In the genomic region with DNA sequence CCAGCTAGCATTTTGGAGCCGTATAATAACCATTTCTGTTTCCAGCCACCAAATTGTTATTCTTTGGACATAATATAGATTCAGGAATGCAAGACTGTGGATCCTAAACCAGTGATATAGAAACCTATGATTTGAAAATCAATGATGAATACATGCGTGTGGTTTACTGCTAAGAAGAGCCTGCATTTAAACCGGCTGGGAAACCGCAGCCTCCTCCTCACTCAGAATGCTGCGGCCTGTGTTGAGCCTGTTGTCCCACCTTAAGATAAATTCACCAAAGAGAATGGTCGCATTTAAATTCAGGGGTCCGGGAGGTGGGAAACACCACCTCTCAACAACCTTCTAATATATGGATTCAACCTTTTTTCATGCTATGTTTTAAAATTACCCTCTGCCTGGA, we compare ENCODE assay signal across 1 cellular context.
TF ChIP-seq lines count a peak whose summit lies in the region.

No MANE protein-coding gene starts in this region.

TF ChIP-seq in GM12878, 131 proteins besides CTCF, POLR2A, EP300 and RAD21 (continued from another document and continues in another):
- TF ChIP-seq TCF12 (IDR thresholded peaks at IDR 0.05; ENCODE audit: low read depth, low read length) (0 out of 2 replicates have a peak, but pooled peaks have one; percentile 12), FOXK2 (IDR thresholded peaks at IDR 0.05) (no peak), ZNF592 (IDR thresholded peaks at IDR 0.05) (no peak), RELA (IDR thresholded peaks at IDR 0.05; ENCODE audit: borderline replicate concordance, partially characterized antibody) (no peak), MEF2B (IDR thresholded peaks at IDR 0.05; ENCODE audit: partially characterized antibody, poor library complexity, severe bottlenecking) (no peak), KAT2A (conservative IDR thresholded peaks at IDR 0.05; ENCODE audit: control insufficient read depth, low read depth, low read length) (no peak), TCF7 (IDR thresholded peaks at IDR 0.05; ENCODE audit: borderline replicate concordance) (no peak), MLLT1 (IDR thresholded peaks at IDR 0.05) (no peak), PKNOX1 (IDR thresholded peaks at IDR 0.05) (no peak), RBBP5 (conservative IDR thresholded peaks at IDR 0.05) (no peak; the same call in 1 of the 2 replicates), HDAC2 (IDR thresholded peaks at IDR 0.05) (no peak), POU2F2 (IDR thresholded peaks at IDR 0.05; ENCODE audit: borderline replicate concordance, low read depth, low read length) (peak; percentile 64; the same call in 1 of the 3 replicates), E2F8 (IDR thresholded peaks at IDR 0.05; ENCODE audit: low read depth, partially characterized antibody) (no peak), SUZ12 (IDR thresholded peaks at IDR 0.05; ENCODE audit: unreplicated experiment) (no peak), MEF2A (IDR thresholded peaks at IDR 0.05; ENCODE audit: insufficient read depth, low read depth, low read length) (0 out of 2 replicates have a peak, but pooled peaks have one; percentile 15), SUPT20H (IDR thresholded peaks at IDR 0.05; ENCODE audit: borderline replicate concordance, control insufficient read depth, low read depth, low read length) (no peak), E4F1 (IDR thresholded peaks at IDR 0.05; ENCODE audit: borderline replicate concordance, partially characterized antibody) (no peak), DPF2 (IDR thresholded peaks at IDR 0.05) (peak; percentile 53; the same call in 1 of the 2 replicates), BCLAF1 (IDR thresholded peaks at IDR 0.05) (no peak), STAT3 (IDR thresholded peaks at IDR 0.05; ENCODE audit: low read depth, low read length) (no peak), NFYA (IDR thresholded peaks at IDR 0.05; ENCODE audit: borderline replicate concordance, low read depth, low read length) (no peak), ESRRA (IDR thresholded peaks at IDR 0.05; ENCODE audit: low read length) (no peak), IKZF1 (conservative IDR thresholded peaks at IDR 0.05) (peak; percentile 59), MAX (IDR thresholded peaks at IDR 0.05; ENCODE audit: low read depth, low read length) (no peak), NRF1 (conservative IDR thresholded peaks at IDR 0.05; ENCODE audit: low read depth, low read length) (no peak), RELB (IDR thresholded peaks at IDR 0.05; ENCODE audit: low read depth) (0 out of 2 replicates have a peak, but pooled peaks have one; percentile 19), POLR2AphosphoS5 (IDR thresholded peaks at IDR 0.05; ENCODE audit: low read length) (peak; percentile 51), CHD2 (IDR thresholded peaks at IDR 0.05; ENCODE audit: borderline replicate concordance, low read depth, low read length) (no peak), CREM (IDR thresholded peaks at IDR 0.05; ENCODE audit: low read depth) (peak; percentile 27; the same call in 1 of the 2 replicates), ATF7 (IDR thresholded peaks at IDR 0.05; ENCODE audit: low read depth) (no peak), YBX1 (IDR thresholded peaks at IDR 0.05) (no peak), RUNX3 (IDR thresholded peaks at IDR 0.05; ENCODE audit: low read length) (peak; percentile 99), CHD1 (IDR thresholded peaks at IDR 0.05; ENCODE audit: low read depth, low read length) (0 out of 2 replicates have a peak, but pooled peaks have one; percentile 4), FOXM1 (IDR thresholded peaks at IDR 0.05; ENCODE audit: low read depth, low read length) (no peak), EZH2 (IDR thresholded peaks at IDR 0.05; ENCODE audit: borderline replicate concordance, control insufficient read depth, low read depth, low read length) (no peak), SMC3 (IDR thresholded peaks at IDR 0.05; ENCODE audit: borderline replicate concordance, low read length) (no peak)
- TF ChIP-seq, protein P1, sequence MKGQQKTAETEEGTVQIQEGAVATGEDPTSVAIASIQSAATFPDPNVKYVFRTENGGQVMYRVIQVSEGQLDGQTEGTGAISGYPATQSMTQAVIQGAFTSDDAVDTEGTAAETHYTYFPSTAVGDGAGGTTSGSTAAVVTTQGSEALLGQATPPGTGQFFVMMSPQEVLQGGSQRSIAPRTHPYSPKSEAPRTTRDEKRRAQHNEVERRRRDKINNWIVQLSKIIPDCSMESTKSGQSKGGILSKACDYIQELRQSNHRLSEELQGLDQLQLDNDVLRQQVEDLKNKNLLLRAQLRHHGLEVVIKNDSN (IDR thresholded peaks at IDR 0.05; ENCODE audit: borderline replicate concordance, extremely low read length, insufficient read depth, low read depth, low read length), result no peak
